In genomic region chr7:90654718-90655427, GRCh38 we compare ENCODE assay signal across 24 cellular contexts. TPM values are rescaled to one million over a fixed set of nuclear protein-coding genes. Genes with fewer than 3 reads are reported as not detected.
A peak's percentile ranks its signal among the peaks of the same experiment; 100 is the strongest.
DNase-seq lines count a peak whose midpoint lies in the region; ATAC-seq and TF ChIP-seq lines count a peak whose summit lies in the region.
"Had no signal": no experiment of that assay in that cellular context is flagged by ENCODE, and none has a peak within 500 bp of the region (broad histone marks: within the 10 kb centered on the region; RNA-seq: fewer than 3 reads in every experiment).

No MANE protein-coding gene starts in this region.

- no peaks in the 10 kb centered on the region for H3F3A ChIP-seq in PC-9 (ENCODE audit: insufficient read depth, low read depth)

- in situ Hi-C loops in mammary epithelial cell (cut with MboI; ENCODE audit: low sequenced_read_pairs in 2 of 2): no loop called here

- BruUV-seq in mammary epithelial cell (replicated peaks; lab: Mats Ljungman, UMichigan) (no TSS peak), PC-9 (replicated peaks; lab: Mats Ljungman, UMichigan) (no TSS peak)

- ATAC-seq in SK-N-SH treated with all-trans-retinoic acid at 6 μM for 48 hours: peak; percentile 11
- ATAC-seq: activated CD4-positive, alpha-beta T cell treated with anti-CD3 and anti-CD28 coated beads for 36 hours; left ventricle myocardium superior; naive thymus-derived CD4-positive, alpha-beta T cell; Panc1 had no signal

- H3K79me2 ChIP-seq in mammary epithelial cell (ENCODE audit: insufficient read depth, low read length): peaks cover 62% of the 10 kb centered on the region
- H3K79me2 ChIP-seq in PC-9 (ENCODE audit: low read depth): no peaks in the 10 kb centered on the region

- dilution Hi-C loops in mammary epithelial cell (cut with HindIII; ENCODE audit: low sequenced_read_pairs): loop anchor here (5.0 kb wide), 1 partner anchor 68 kb away; no protein-coding TSS in a partner anchor

- 100% methylated on average over 4 of the region's 4 CpGs for WGBS in mammary epithelial cell (ENCODE audit: low coverage, missing lambda C conversion rate)
- WGBS in mesodermal cell (ENCODE audit: insufficient coverage in 2 of 2), 2 experiments: 80 to 100% methylated on average over 1 to 2 of the region's 4 CpGs

- POLR2A ChIA-PET in PC-9 (lab: Charles Lee; ENCODE audit: unreplicated experiment): no interaction called here

- intact Hi-C loops in mammary epithelial cell (cut with micrococcal nuclease): no loop called here
- intact Hi-C loops in breast epithelium (cut with DNase I; ENCODE audit: low total_unique reads): no loop called here
- intact Hi-C loops in PC-9 (cut with micrococcal nuclease; ENCODE audit: unreplicated experiment): no loop called here

- H3K4me3 ChIP-seq in mammary epithelial cell (replicated peaks in 1 of 3; ENCODE audit: insufficient read depth in 1 of 3, low read depth in 2 of 3, low read length in 3 of 3): no peak overlapping the region
- H3K4me3 ChIP-seq in breast epithelium: no peak overlapping the region
- no peak overlapping the region for H3K4me3 ChIP-seq in mesodermal cell (ENCODE audit: extremely low read depth, insufficient read depth, low read length, poor library complexity, severe bottlenecking)
- H3K4me3 ChIP-seq in PC-9: no peak overlapping the region

- TF ChIP-seq CTCF in mammary epithelial cell (conservative IDR thresholded peaks at IDR 0.05 in 1 of 2, IDR thresholded peaks at IDR 0.05 in 1 of 2; ENCODE audit: extremely low read depth in 1 of 2, insufficient read depth in 1 of 2, low read depth in 1 of 2, low read length in 2 of 2) (no peak), breast epithelium (IDR thresholded peaks at IDR 0.05) (no peak), PC-9 (conservative IDR thresholded peaks at IDR 0.05) (no peak)

- H2AFZ ChIP-seq in mammary epithelial cell (ENCODE audit: low read depth, low read length) (no peak overlapping the region), PC-9 (no peak overlapping the region)

- H3K9me3 ChIP-seq in mammary epithelial cell (replicated peaks; ENCODE audit: insufficient read depth, low read length) (no peaks in the 10 kb centered on the region), breast epithelium (no peaks in the 10 kb centered on the region), mesodermal cell (ENCODE audit: control insufficient read depth, low read length) (peaks cover 6% of the 10 kb centered on the region), PC-9 (ENCODE audit: insufficient read depth, low read depth) (no peaks in the 10 kb centered on the region)

- H3K9me2 ChIP-seq in PC-9 (ENCODE audit: insufficient read depth): no peaks in the 10 kb centered on the region

- no peak overlapping the region for H3K9ac ChIP-seq in mammary epithelial cell (ENCODE audit: insufficient read depth, low read length)

- CTCF ChIA-PET in mammary epithelial cell (lab: Charles Lee; ENCODE audit: low non-redundant PET) (no interaction called here), PC-9 (lab: Charles Lee) (no interaction called here)

- H3K27me3 ChIP-seq in mammary epithelial cell (ENCODE audit: insufficient read depth, low read length) (no peaks in the 10 kb centered on the region), breast epithelium (no peaks in the 10 kb centered on the region), PC-9 (ENCODE audit: insufficient read depth, low read depth) (no peaks in the 10 kb centered on the region)
- H3K27me3 ChIP-seq: brain microvascular endothelial cell had no signal

- DNase-seq in mammary epithelial cell (no peak), breast epithelium (ENCODE audit: low spot score in 2 of 2) (no peak), SW480 (ENCODE audit: low spot score) (no peak), middle frontal gyrus (ENCODE audit: extremely low spot score, low spot score) (no peak), PC-9 (no peak), C1 segment of cervical spinal cord (lab: John Stamatoyannopoulos, UW) (no peak)
- DNase-seq: activated CD4-positive, alpha-beta T cell treated with anti-CD3 and anti-CD28 coated beads for 36 hours; activated naive CD4-positive, alpha-beta T cell treated with anti-CD3 and anti-CD28 coated beads, Interleukin-2, amount 50 U/mL, for 16 hours; CD4-positive, CD25-positive, alpha-beta regulatory T cell; H9; left ventricle myocardium superior; naive thymus-derived CD4-positive, alpha-beta T cell; NCI-H1436; NCI-H2081; NCI-H69; SHP77; stimulated activated CD4-positive, alpha-beta T cell treated with anti-CD3 and anti-CD28 coated beads, Interleukin-15, amount 100 ng/mL, for 24 hours; stimulated activated CD4-positive, alpha-beta T cell treated with anti-CD3 and anti-CD28 coated beads, Interleukin-4, amount 100 ng/mL, for 4 hours; trophoblast cell had no signal

- H3K36me3 ChIP-seq in mammary epithelial cell (ENCODE audit: insufficient read depth, low read length) (no peaks in the 10 kb centered on the region), breast epithelium (no peaks in the 10 kb centered on the region), mesodermal cell (ENCODE audit: control insufficient read depth, insufficient read depth, low read length) (no peaks in the 10 kb centered on the region), PC-9 (ENCODE audit: low read depth) (no peaks in the 10 kb centered on the region)
- H3K36me3 ChIP-seq: brain microvascular endothelial cell had no signal

- no peak for TF ChIP-seq POLR2A in breast epithelium (IDR thresholded peaks at IDR 0.05)

- peak overlapping the region; percentile 63 for H3K4me2 ChIP-seq in mammary epithelial cell (ENCODE audit: insufficient read depth, low read depth, low read length)
- H3K4me2 ChIP-seq in PC-9: no peak overlapping the region

- H4K20me1 ChIP-seq in mammary epithelial cell (ENCODE audit: insufficient read depth, low read length): no peaks in the 10 kb centered on the region
- no peaks in the 10 kb centered on the region for H4K20me1 ChIP-seq in PC-9 (ENCODE audit: insufficient read depth)

- H3K27ac ChIP-seq in mammary epithelial cell (ENCODE audit: insufficient read depth, low read depth, low read length): peak overlapping the region; percentile 32
- no peak overlapping the region for H3K27ac ChIP-seq in breast epithelium
- peak overlapping the region; percentile 30 for H3K27ac ChIP-seq in mesodermal cell (ENCODE audit: low read depth, low read length, severe bottlenecking)
- no peak overlapping the region for H3K27ac ChIP-seq in PC-9
- H3K27ac ChIP-seq: 22Rv1 had no signal

- peaks cover 16% of the 10 kb centered on the region for H3K4me1 ChIP-seq in mammary epithelial cell (ENCODE audit: insufficient read depth, low read length)
- H3K4me1 ChIP-seq in breast epithelium: no peaks in the 10 kb centered on the region
- peaks cover 4% of the 10 kb centered on the region for H3K4me1 ChIP-seq in mesodermal cell (ENCODE audit: control insufficient read depth, insufficient read depth, low read length, poor library complexity, severe bottlenecking)
- H3K4me1 ChIP-seq in PC-9 (replicated peaks; ENCODE audit: insufficient read depth): no peaks in the 10 kb centered on the region

TF ChIP-seq in SK-N-SH treated with all-trans-retinoic acid at 6 μM for 48 hours, 23 proteins besides CTCF, POLR2A, EP300 and RAD21:
- TF ChIP-seq CREB5 (CRISPR knock-in tag; IDR thresholded peaks at IDR 0.05; ENCODE audit: low read depth) (no peak), RARB (CRISPR knock-in tag; IDR thresholded peaks at IDR 0.05) (no peak), ZNF8 (CRISPR knock-in tag; IDR thresholded peaks at IDR 0.05) (peak; percentile 98), PPARA (CRISPR knock-in tag; IDR thresholded peaks at IDR 0.05; ENCODE audit: borderline replicate concordance) (no peak), ZC3H10 (CRISPR knock-in tag; IDR thresholded peaks at IDR 0.05) (no peak), ZFP3 (CRISPR knock-in tag; IDR thresholded peaks at IDR 0.05) (no peak), ZNF565 (CRISPR knock-in tag; conservative IDR thresholded peaks at IDR 0.05; ENCODE audit: low read depth) (no peak), ISL1 (CRISPR knock-in tag; IDR thresholded peaks at IDR 0.05) (no peak)

RNA-seq across cellular contexts. Expression of gene CDK14, which starts 58.8 kb away (rescaled TPM):
- total RNA-seq in mammary epithelial cell (10 to 100 TPM; 23.9 to 43.3 TPM), breast epithelium (10 to 100 TPM; 16.3 to 64.7 (median 29.8) TPM), PC-9 (2021) (39.1 and 41.6 TPM in 2 replicates)
- polyA plus RNA-seq in mammary epithelial cell: 6.8 TPM
- 46.0 TPM for polyA minus RNA-seq in mammary epithelial cell
- polyA plus RNA-seq in mesodermal cell (2013, experiment 1 of 2): 27.8 TPM
- polyA plus RNA-seq in mesodermal cell (2013, experiment 2 of 2): 28.0 TPM

Comparison
In these comparisons a context has a peak if more than half of its experiments do, and no peak if none do; other contexts are left out.
1. H3K27ac ChIP-seq: peak in mammary epithelial cell (single experiment) and mesodermal cell (single experiment); none in breast epithelium (0 of 2) and PC-9 (single experiment).